ENCODE assay signal across 20 cellular contexts in genomic region chr16:62014534-62014933, GRCh38. TPM values are rescaled to one million over a fixed set of nuclear protein-coding genes. Genes with fewer than 3 reads are reported as not detected.
"Had no signal": no experiment of that assay in that cellular context is flagged by ENCODE, and none has a peak within 500 bp of the region (broad histone marks: within the 10 kb centered on the region; RNA-seq: fewer than 3 reads in every experiment).

No MANE protein-coding gene starts in this region.

- H3K27me3 ChIP-seq: thyroid gland had no signal

- DNase-seq: activated CD4-positive, alpha-beta memory T cell treated with anti-CD3 and anti-CD28 coated beads, Interleukin-2, amount 10 ng/mL, durations not matched to agents 7 days and 5 days; activated CD4-positive, alpha-beta T cell treated with anti-CD3 and anti-CD28 coated beads for 48 hours; activated CD4-positive, CD25-positive, alpha-beta regulatory T cell; activated CD8-positive, alpha-beta memory T cell treated with anti-CD3 and anti-CD28 coated beads, Interleukin-2, amount 10 ng/mL, durations not matched to agents 7 days and 5 days; endodermal cell; foreskin melanocyte; glutamatergic neuron; hippocampal formation; left cardiac atrium; lower lobe of right lung; stimulated activated CD4-positive, alpha-beta T cell treated with anti-CD3 and anti-CD28 coated beads, Interleukin-12 subunit alpha, Interleukin-12 subunit beta, amount 100 ng/mL, for 4 hours; stimulated activated CD4-positive, alpha-beta T cell treated with anti-CD3 and anti-CD28 coated beads, Interleukin-1b, Interleukin-23, amount 100 ng/mL, for 48 hours; stimulated activated CD8-positive, alpha-beta memory T cell treated with anti-CD3 and anti-CD28 coated beads, Interleukin-4, amount 100 ng/mL, for 48 hours; stimulated activated naive CD4-positive, alpha-beta T cell treated with Interleukin-2 at 50 U/mL for 16 hours; T1000; thyroid gland had no signal

- H3K36me3 ChIP-seq: lower lobe of right lung, thyroid gland had no signal

- H3K4me1 Mint-ChIP-seq: activated CD4-positive, alpha-beta memory T cell treated with anti-CD3 and anti-CD28 coated beads, Interleukin-2, amount 10 ng/mL, durations not matched to agents 7 days and 5 days; activated CD8-positive, alpha-beta memory T cell treated with anti-CD3 and anti-CD28 coated beads, Interleukin-2, amount 10 ng/mL, durations not matched to agents 7 days and 5 days had no signal

- H3K4me1 ChIP-seq: lower lobe of right lung, thyroid gland had no signal

- H3K4me3 ChIP-seq: lower lobe of right lung, thyroid gland had no signal

- H3K9me3 Mint-ChIP-seq: endodermal cell had no signal

- H3K27ac ChIP-seq: lower lobe of right lung, thyroid gland had no signal

- ATAC-seq: activated CD8-positive, alpha-beta memory T cell treated with anti-CD3 and anti-CD28 coated beads, Interleukin-2, amount 10 ng/mL, durations not matched to agents 7 days and 5 days; left cardiac atrium; lower lobe of right lung; natural killer cell treated with Interleukin-12 subunit alpha and Interleukin-12 subunit beta and Interleukin-15 and Interleukin-18, amount 100 ng/mL, for 72 hours had no signal

- H3K4me3 Mint-ChIP-seq: activated CD4-positive, alpha-beta memory T cell treated with anti-CD3 and anti-CD28 coated beads, Interleukin-2, amount 10 ng/mL, durations not matched to agents 7 days and 5 days; activated CD8-positive, alpha-beta memory T cell treated with anti-CD3 and anti-CD28 coated beads, Interleukin-2, amount 10 ng/mL, durations not matched to agents 7 days and 5 days; activated naive CD8-positive, alpha-beta T cell; endodermal cell; natural killer cell treated with Interleukin-12 subunit alpha and Interleukin-12 subunit beta and Interleukin-15 and Interleukin-18, amount 100 ng/mL, for 72 hours had no signal

- H3K27ac Mint-ChIP-seq: activated CD4-positive, alpha-beta memory T cell treated with anti-CD3 and anti-CD28 coated beads, Interleukin-2, amount 10 ng/mL, durations not matched to agents 7 days and 5 days; activated CD8-positive, alpha-beta memory T cell treated with anti-CD3 and anti-CD28 coated beads, Interleukin-2, amount 10 ng/mL, durations not matched to agents 7 days and 5 days; activated naive CD8-positive, alpha-beta T cell; endodermal cell; natural killer cell treated with Interleukin-12 subunit alpha and Interleukin-12 subunit beta and Interleukin-15 and Interleukin-18, amount 100 ng/mL, for 72 hours had no signal

- H3K36me3 Mint-ChIP-seq: activated CD8-positive, alpha-beta memory T cell treated with anti-CD3 and anti-CD28 coated beads, Interleukin-2, amount 10 ng/mL, durations not matched to agents 7 days and 5 days; activated naive CD8-positive, alpha-beta T cell; natural killer cell treated with Interleukin-12 subunit alpha and Interleukin-12 subunit beta and Interleukin-15 and Interleukin-18, amount 100 ng/mL, for 72 hours had no signal

- H3K27me3 Mint-ChIP-seq: activated CD4-positive, alpha-beta memory T cell treated with anti-CD3 and anti-CD28 coated beads, Interleukin-2, amount 10 ng/mL, durations not matched to agents 7 days and 5 days; activated CD8-positive, alpha-beta memory T cell treated with anti-CD3 and anti-CD28 coated beads, Interleukin-2, amount 10 ng/mL, durations not matched to agents 7 days and 5 days; activated naive CD8-positive, alpha-beta T cell; natural killer cell treated with Interleukin-12 subunit alpha and Interleukin-12 subunit beta and Interleukin-15 and Interleukin-18, amount 100 ng/mL, for 72 hours had no signal

RNA-seq across cellular contexts. Expression of gene CDH8, which starts 21.7 kb away (rescaled TPM):
- total RNA-seq: activated CD4-positive, alpha-beta memory T cell treated with anti-CD3 and anti-CD28 coated beads, Interleukin-2, amount 10 ng/mL, durations not matched to agents 7 days and 5 days; activated CD8-positive, alpha-beta memory T cell treated with anti-CD3 and anti-CD28 coated beads, Interleukin-2, amount 10 ng/mL, durations not matched to agents 7 days and 5 days; dermis microvascular lymphatic vessel endothelial cell; subcutaneous adipose tissue; thyroid gland had no signal
